8 cellular contexts compared by ENCODE assay signal in the genomic region with DNA sequence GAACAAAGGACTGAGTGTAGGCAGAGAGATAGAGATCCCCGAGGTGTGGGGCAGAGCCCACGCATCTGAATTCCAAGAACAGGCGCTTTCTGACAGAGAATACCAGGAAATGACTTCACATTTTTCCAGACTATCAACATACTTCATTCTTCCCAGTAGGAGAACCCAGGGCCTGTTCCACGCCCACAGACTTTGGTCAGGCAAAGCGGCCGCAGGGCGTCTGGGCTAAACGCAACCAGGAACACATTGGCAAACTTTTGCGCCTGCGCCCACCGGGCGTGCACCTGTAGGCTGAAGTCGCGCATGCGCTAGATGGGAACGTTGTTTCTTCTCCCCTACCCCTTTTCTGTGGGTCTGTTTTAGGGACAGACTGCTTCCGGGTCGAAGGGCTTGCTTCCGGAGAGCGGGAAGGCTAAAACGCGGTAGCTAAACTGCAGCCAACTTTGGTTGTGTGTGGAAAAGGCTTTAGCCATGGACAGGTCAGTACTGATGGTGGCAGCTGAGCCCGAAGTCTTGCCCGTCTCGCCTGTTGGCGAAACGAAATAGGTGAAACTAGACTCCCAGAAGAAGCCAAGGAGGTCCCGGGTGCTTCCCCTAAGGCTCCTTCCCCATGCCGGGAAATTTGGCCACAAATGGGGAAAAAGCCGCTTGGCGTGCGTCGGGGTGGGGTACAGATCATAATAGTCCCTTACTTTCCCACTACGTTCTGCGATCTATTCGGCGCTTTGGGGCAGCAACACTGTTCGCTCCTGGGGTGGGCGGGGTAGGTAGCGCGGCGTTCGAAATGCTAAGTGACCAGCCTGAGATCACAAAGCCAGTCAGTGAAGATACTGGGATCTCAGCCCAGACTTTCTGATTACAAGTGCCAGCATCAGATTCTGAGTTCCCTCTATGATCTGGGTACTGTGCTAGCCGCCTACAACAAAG. TPM values are rescaled to one million over a fixed set of nuclear protein-coding genes. Genes with fewer than 3 reads are reported as not detected.
DNase-seq lines count a peak whose midpoint lies in the region; TF ChIP-seq lines count a peak whose summit lies in the region.

A gene (plus strand): TSS at position 384 of the 927 bp plus-strand sequence. CDS start 88 bp downstream, at position 472.

- no peaks in the 10 kb centered on the region for H3F3A ChIP-seq in MM.1S (ENCODE audit: insufficient read depth, low read length)
- no peaks in the 10 kb centered on the region for H3F3A ChIP-seq in neural cell (ENCODE audit: insufficient read depth, low read length, poor library complexity, severe bottlenecking)

- H3K4me1 ChIP-seq in ES-I3 (ENCODE audit: insufficient read depth, low read length) (no peaks in the 10 kb centered on the region), HAP-1 (peaks cover 25% of the 10 kb centered on the region), MM.1S (ENCODE audit: low read length) (peaks cover 19% of the 10 kb centered on the region), stomach (peaks cover 8 to 27% (median 18%) of the 10 kb centered on the region in 4 donors)

- H3K27me3 ChIP-seq in HAP-1 (ENCODE audit: low read depth) (no peaks in the 10 kb centered on the region), MM.1S (replicated peaks; ENCODE audit: insufficient read depth, low read length) (no peaks in the 10 kb centered on the region), neural cell (ENCODE audit: insufficient read depth, low read depth, low read length) (no peaks in the 10 kb centered on the region), stomach (no peaks in the 10 kb centered on the region)

- in situ Hi-C loops in HAP-1 (cut with MboI; ENCODE audit: low sequenced_read_pairs), result loop anchor here (25.0 kb wide), 1 partner anchor 650 kb away; no protein-coding TSS in a partner anchor

- no peaks in the 10 kb centered on the region for H3K9me3 ChIP-seq in ES-I3 (ENCODE audit: control insufficient read depth, insufficient read depth, low read length)
- no peaks in the 10 kb centered on the region for H3K9me3 ChIP-seq in HAP-1
- H3K9me3 ChIP-seq in MM.1S (replicated peaks; ENCODE audit: insufficient read depth, low read length), result no peaks in the 10 kb centered on the region
- no peaks in the 10 kb centered on the region for H3K9me3 ChIP-seq in neural cell (ENCODE audit: low read length)
- no peaks in the 10 kb centered on the region for H3K9me3 ChIP-seq in stomach

- 0 to 1% (median 1%) methylated on average over 40 to 44 of the region's 44 CpGs for WGBS in stomach, 5 donors

- H2AFZ ChIP-seq in MM.1S (ENCODE audit: low read length) (peak within 1 kb of the TSS; percentile 83), neural cell (ENCODE audit: low read depth, low read length) (peak within 1 kb of the TSS; percentile 69)

- peak within 1 kb of the TSS; percentile 92 for H3K4me3 ChIP-seq in HAP-1
- H3K4me3 ChIP-seq in MM.1S (ENCODE audit: low read length), result peak within 1 kb of the TSS; percentile 85
- peak within 1 kb of the TSS; percentile 100 for H3K4me3 ChIP-seq in fibroblast of villous mesenchyme (ENCODE audit: low read depth, low read length)
- H3K4me3 ChIP-seq in neural cell (ENCODE audit: low read length), result peak within 1 kb of the TSS; percentile 88
- peak within 1 kb of the TSS; percentile 86 to 100 (median 92) for H3K4me3 ChIP-seq in stomach

- H4K20me1 ChIP-seq in MM.1S (ENCODE audit: insufficient read depth, low read length) (no peaks in the 10 kb centered on the region), neural cell (ENCODE audit: insufficient read depth) (no peaks in the 10 kb centered on the region)

- intact Hi-C loops in stomach (cut with DNase I; ENCODE audit: low total_unique reads), result no loop called here

- peak; percentile 53 for TF ChIP-seq RAD21 in neural cell (conservative IDR thresholded peaks at IDR 0.05)

- H3K36me3 ChIP-seq in ES-I3 (ENCODE audit: insufficient read depth, low read length) (peaks cover 4% of the 10 kb centered on the region), HAP-1 (replicated peaks) (peaks cover 17% of the 10 kb centered on the region), MM.1S (replicated peaks; ENCODE audit: insufficient read depth, low read length) (0 out of 2 replicates have a peak, but pooled peaks cover 2% of the 10 kb centered on the region), neural cell (ENCODE audit: insufficient read depth, low read length) (no peaks in the 10 kb centered on the region), stomach (peaks cover under 1 to 23% (median 18%) of the 10 kb centered on the region in 4 donors)

- H3K9me2 ChIP-seq in MM.1S (replicated peaks; ENCODE audit: insufficient read depth, low read length) (no peaks in the 10 kb centered on the region), neural cell (ENCODE audit: insufficient read depth, low read length) (no peaks in the 10 kb centered on the region)

- TF ChIP-seq EP300 in neural cell (conservative IDR thresholded peaks at IDR 0.05; ENCODE audit: poor library complexity, severe bottlenecking) (peak; percentile 55), stomach (IDR thresholded peaks at IDR 0.05) (peak; percentile 41)

- H3K4me2 ChIP-seq in MM.1S (ENCODE audit: low read depth, low read length) (peak within 1 kb of the TSS; percentile 90), neural cell (ENCODE audit: low read length) (peak within 1 kb of the TSS; percentile 71)

- TF ChIP-seq POLR2A in stomach (IDR thresholded peaks at IDR 0.05), result no peak

- H3K27ac ChIP-seq in MM.1S (ENCODE audit: low read length) (peak within 1 kb of the TSS; percentile 11; the same call in 1 of the 2 replicates), neural cell (ENCODE audit: low read length) (peak within 1 kb of the TSS; percentile 20), stomach (peak within 1 kb of the TSS; percentile 85 to 90 (median 86))

- H3K9ac ChIP-seq in ES-I3 (ENCODE audit: low read depth, low read length) (peak within 1 kb of the TSS; percentile 70), MM.1S (ENCODE audit: low read length) (peak within 1 kb of the TSS; percentile 81), neural cell (ENCODE audit: low read length) (peak within 1 kb of the TSS; percentile 65)

- TF ChIP-seq CTCF in MM.1S (IDR thresholded peaks at IDR 0.05; ENCODE audit: low read length) (no peak), fibroblast of villous mesenchyme (IDR thresholded peaks at IDR 0.05; ENCODE audit: insufficient read depth, low read depth, low read length) (peak; percentile 23), neural cell (IDR thresholded peaks at IDR 0.05; ENCODE audit: poor library complexity, severe bottlenecking) (peak; percentile 21), stomach (IDR thresholded peaks at IDR 0.05) (peak in 2 of 7 experiments; percentile 21 to 42)

- DNase-seq in HAP-1 (ENCODE audit: low spot score in 2 of 2) (peak; percentile 98 to 99), MM.1S (peak; percentile 98), SIG-M5 (lab: John Stamatoyannopoulos, UW) (peak; percentile 90), activated gamma-delta T cell treated with Interleukin-2 at 50 U/mL for 16 hours (peak; percentile 97), fibroblast of villous mesenchyme (ENCODE audit: low read depth) (peak; percentile 99), stomach (peak; percentile 100)

- H3K79me2 ChIP-seq in MM.1S (ENCODE audit: low read length), result peaks cover 32% of the 10 kb centered on the region
- peaks cover 19% of the 10 kb centered on the region for H3K79me2 ChIP-seq in neural cell (replicated peaks; ENCODE audit: insufficient read depth, low read length)

TF ChIP-seq in neural cell, 6 proteins besides CTCF, POLR2A, EP300 and RAD21:
- peak; percentile 95 for TF ChIP-seq MXI1 (conservative IDR thresholded peaks at IDR 0.05; ENCODE audit: poor library complexity, severe bottlenecking)
- TF ChIP-seq POLR2AphosphoS5 (IDR thresholded peaks at IDR 0.05), result peak; percentile 90
- peak; percentile 57 for TF ChIP-seq SMC3 (conservative IDR thresholded peaks at IDR 0.05; ENCODE audit: poor library complexity)
- no peak for TF ChIP-seq EZH2 (IDR thresholded peaks at IDR 0.05; ENCODE audit: borderline replicate concordance, insufficient read depth, low read length, poor library complexity, severe bottlenecking)
- TF ChIP-seq, protein P1, sequence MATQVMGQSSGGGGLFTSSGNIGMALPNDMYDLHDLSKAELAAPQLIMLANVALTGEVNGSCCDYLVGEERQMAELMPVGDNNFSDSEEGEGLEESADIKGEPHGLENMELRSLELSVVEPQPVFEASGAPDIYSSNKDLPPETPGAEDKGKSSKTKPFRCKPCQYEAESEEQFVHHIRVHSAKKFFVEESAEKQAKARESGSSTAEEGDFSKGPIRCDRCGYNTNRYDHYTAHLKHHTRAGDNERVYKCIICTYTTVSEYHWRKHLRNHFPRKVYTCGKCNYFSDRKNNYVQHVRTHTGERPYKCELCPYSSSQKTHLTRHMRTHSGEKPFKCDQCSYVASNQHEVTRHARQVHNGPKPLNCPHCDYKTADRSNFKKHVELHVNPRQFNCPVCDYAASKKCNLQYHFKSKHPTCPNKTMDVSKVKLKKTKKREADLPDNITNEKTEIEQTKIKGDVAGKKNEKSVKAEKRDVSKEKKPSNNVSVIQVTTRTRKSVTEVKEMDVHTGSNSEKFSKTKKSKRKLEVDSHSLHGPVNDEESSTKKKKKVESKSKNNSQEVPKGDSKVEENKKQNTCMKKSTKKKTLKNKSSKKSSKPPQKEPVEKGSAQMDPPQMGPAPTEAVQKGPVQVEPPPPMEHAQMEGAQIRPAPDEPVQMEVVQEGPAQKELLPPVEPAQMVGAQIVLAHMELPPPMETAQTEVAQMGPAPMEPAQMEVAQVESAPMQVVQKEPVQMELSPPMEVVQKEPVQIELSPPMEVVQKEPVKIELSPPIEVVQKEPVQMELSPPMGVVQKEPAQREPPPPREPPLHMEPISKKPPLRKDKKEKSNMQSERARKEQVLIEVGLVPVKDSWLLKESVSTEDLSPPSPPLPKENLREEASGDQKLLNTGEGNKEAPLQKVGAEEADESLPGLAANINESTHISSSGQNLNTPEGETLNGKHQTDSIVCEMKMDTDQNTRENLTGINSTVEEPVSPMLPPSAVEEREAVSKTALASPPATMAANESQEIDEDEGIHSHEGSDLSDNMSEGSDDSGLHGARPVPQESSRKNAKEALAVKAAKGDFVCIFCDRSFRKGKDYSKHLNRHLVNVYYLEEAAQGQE (IDR thresholded peaks at IDR 0.05; ENCODE audit: borderline replicate concordance), result peak; percentile 42
- TF ChIP-seq TAF1 (IDR thresholded peaks at IDR 0.05; ENCODE audit: low read depth), result peak; percentile 63

RNA-seq across cellular contexts. Expression of the gene that starts here (rescaled TPM):
- total RNA-seq in fibroblast of villous mesenchyme, result 50.3 and 53.1 TPM in 2 replicates
- 48.4 and 64.1 TPM in 2 replicates for polyA plus RNA-seq in neural cell
- 70.2 and 78.4 TPM in 2 replicates for polyA minus RNA-seq in neural cell
- 10 to 100 TPM in 4 of 5 donors, 1 to 10 TPM in 1; 9.3 to 99.1 (median 28.1) TPM for total RNA-seq in stomach
- 10 to 100 TPM in 1 of 3 donors, 1 to 10 TPM in 2; 5.7 to 13.6 (median 5.8) TPM for polyA plus RNA-seq in stomach

Comparison
In these comparisons a context has a peak if more than half of its experiments do, and no peak if none do; other contexts are left out.
1. Peak in every context shown above with its lines: DNase-seq, H3K4me3 ChIP-seq and H3K27ac ChIP-seq.
2. H3K27ac ChIP-seq: peak in every context shown above with its lines; median percentile 86 in stomach; 20 in neural cell; 11 in MM.1S.